ENCODE assay signal across 19 cellular contexts in genomic region chr4:103354006-103354405, GRCh38.
DNase-seq lines count a peak whose midpoint lies in the region; ATAC-seq and TF ChIP-seq lines count a peak whose summit lies in the region.
"Had no signal": no experiment of that assay in that cellular context is flagged by ENCODE, and none has a peak within 500 bp of the region (broad histone marks: within the 10 kb centered on the region; RNA-seq: fewer than 3 reads in every experiment).

No MANE protein-coding gene starts in this region.

- peaks cover 16% of the 10 kb centered on the region for H3K4me1 Mint-ChIP-seq in neural crest cell
- H3K4me1 Mint-ChIP-seq: B cell had no signal

- DNase-seq in COLO829 (ENCODE audit: low spot score), result peak; percentile 71
- DNase-seq in epidermal melanocyte (ENCODE audit: insufficient read length, low spot score), result peak; percentile 66
- no peak for DNase-seq in neural crest cell (ENCODE audit: low read depth, low spot score)
- DNase-seq: AML-193; CD4-positive, alpha-beta T cell; CD8-positive, alpha-beta T cell; COR-L47; DMS 273 treated with DMSO at 0.1 percent for 48 hours; DMS153; DMS53; DMS79; DND-41; EL; GDM1 had no signal

- no peaks in the 10 kb centered on the region for H3K27me3 Mint-ChIP-seq in neural crest cell (ENCODE audit: low read depth)
- H3K27me3 Mint-ChIP-seq: B cell; CD4-positive, alpha-beta T cell had no signal

- peaks cover 13% of the 10 kb centered on the region for H3K9me3 Mint-ChIP-seq in neural crest cell
- H3K9me3 Mint-ChIP-seq: CD4-positive, alpha-beta T cell had no signal

- peak overlapping the region; percentile 10 for H3K27ac Mint-ChIP-seq in neural crest cell (ENCODE audit: unreplicated experiment)
- H3K27ac Mint-ChIP-seq: B cell; CD4-positive, alpha-beta T cell; CD8-positive, alpha-beta T cell had no signal

- peaks cover 25% of the 10 kb centered on the region for H3K36me3 Mint-ChIP-seq in neural crest cell (ENCODE audit: low read depth)
- H3K36me3 Mint-ChIP-seq: CD8-positive, alpha-beta T cell had no signal

- no peak for ATAC-seq in GM21515 (IDR thresholded peaks at IDR 0.05; ENCODE audit: unreplicated experiment)
- ATAC-seq in HG02623 (IDR thresholded peaks at IDR 0.05; ENCODE audit: unreplicated experiment), result no peak
- ATAC-seq: A549; CD8-positive, alpha-beta T cell; GM12878 had no signal

- TF ChIP-seq CTCF in neural crest cell (conservative IDR thresholded peaks at IDR 0.05), result no peak

- no peak overlapping the region for H3K4me3 Mint-ChIP-seq in neural crest cell
- H3K4me3 Mint-ChIP-seq: B cell; CD4-positive, alpha-beta T cell; CD8-positive, alpha-beta T cell had no signal
